ENCODE assay signal across 19 cellular contexts in the genomic region with DNA sequence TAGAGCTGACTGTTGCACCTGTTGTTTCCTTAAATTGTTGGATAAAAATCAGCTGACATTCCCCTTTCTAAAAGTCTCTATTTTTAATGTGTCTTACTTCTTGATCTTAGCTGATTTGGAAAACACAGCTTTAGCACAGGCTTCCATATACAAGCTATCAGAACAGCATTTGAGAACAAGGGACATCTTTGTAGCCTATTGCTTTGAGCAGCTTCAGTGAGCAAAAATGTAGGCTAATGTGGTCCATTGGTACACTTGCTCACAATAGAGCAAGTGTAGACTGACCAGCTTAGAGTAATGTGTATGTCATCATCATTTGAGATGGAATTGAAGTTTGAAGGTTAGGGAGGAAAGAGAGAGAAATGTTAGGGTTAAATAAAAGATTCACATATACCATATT.
"Had no signal": no experiment of that assay in that cellular context is flagged by ENCODE, and none has a peak within 500 bp of the region (broad histone marks: within the 10 kb centered on the region; RNA-seq: fewer than 3 reads in every experiment).

No MANE protein-coding gene starts in this region.

- H3K27ac ChIP-seq: brain microvascular endothelial cell had no signal

- H3K27ac Mint-ChIP-seq: activated CD8-positive, alpha-beta T cell treated with anti-CD3 and anti-CD28 coated beads for 36 hours; activated naive CD4-positive, alpha-beta T cell treated with anti-CD3 and anti-CD28 coated beads for 36 hours; activated naive CD8-positive, alpha-beta T cell; activated T-cell treated with anti-CD3 and anti-CD28 coated beads, Interleukin-2, amount 50 U/mL, for 72 hours; T-helper 1 cell treated with Interleukin-12 subunit alpha and Interleukin-12 subunit beta and Interleukin-4 antibody, amounts not matched to agents 30 μg/mL and 1 μg/mL, for 36 hours had no signal

- ATAC-seq: activated CD4-positive, CD25-positive, alpha-beta regulatory T cell treated with anti-CD3 and anti-CD28 coated beads, Interleukin-2, amount 50 U/mL, for 24 hours; activated CD8-positive, alpha-beta T cell treated with anti-CD3 and anti-CD28 coated beads for 36 hours; activated T-cell treated with anti-CD3 and anti-CD28 coated beads, Interleukin-2, amount 50 U/mL, for 72 hours; K562; PC-3 had no signal

- H3K9me3 Mint-ChIP-seq: activated CD8-positive, alpha-beta T cell treated with anti-CD3 and anti-CD28 coated beads for 36 hours; activated naive CD4-positive, alpha-beta T cell treated with anti-CD3 and anti-CD28 coated beads for 36 hours; activated T-cell treated with anti-CD3 and anti-CD28 coated beads, Interleukin-2, amount 50 U/mL, for 72 hours; T-helper 1 cell treated with Interleukin-12 subunit alpha and Interleukin-12 subunit beta and Interleukin-4 antibody, amounts not matched to agents 30 μg/mL and 1 μg/mL, for 36 hours had no signal

- H3K27me3 Mint-ChIP-seq: activated naive CD8-positive, alpha-beta T cell had no signal

- DNase-seq: activated CD4-positive, alpha-beta T cell treated with anti-CD3 and anti-CD28 coated beads for 4 hours; activated CD8-positive, alpha-beta memory T cell treated with anti-CD3 and anti-CD28 coated beads, Interleukin-2, amount 50 U/mL, for 4 hours; activated CD8-positive, alpha-beta T cell treated with anti-CD3 and anti-CD28 coated beads for 36 hours; activated naive CD4-positive, alpha-beta T cell treated with anti-CD3 and anti-CD28 coated beads for 36 hours; activated T-cell treated with anti-CD3 and anti-CD28 coated beads, Interleukin-2, amount 50 U/mL, for 72 hours; brain microvascular endothelial cell; Karpas-422; MM.1S; NCI-H1105; NCI-H1436; NCI-H1694 treated with DMSO at 0.1 percent for 48 hours; NCI-H2029 treated with DMSO at 0.1 percent for 48 hours; NCI-H510A treated with DMSO at 0.1 percent for 48 hours; PC-3; SHP77 treated with DMSO at 0.1 percent for 48 hours had no signal

- H3K4me3 Mint-ChIP-seq: activated CD8-positive, alpha-beta T cell treated with anti-CD3 and anti-CD28 coated beads for 36 hours; activated naive CD4-positive, alpha-beta T cell treated with anti-CD3 and anti-CD28 coated beads for 36 hours; activated naive CD8-positive, alpha-beta T cell; activated T-cell treated with anti-CD3 and anti-CD28 coated beads, Interleukin-2, amount 50 U/mL, for 72 hours; T-helper 1 cell treated with Interleukin-12 subunit alpha and Interleukin-12 subunit beta and Interleukin-4 antibody, amounts not matched to agents 30 μg/mL and 1 μg/mL, for 36 hours had no signal

- H3K36me3 Mint-ChIP-seq: activated naive CD8-positive, alpha-beta T cell had no signal

- H3K4me3 ChIP-seq: K562 had no signal

- H3K27me3 ChIP-seq: brain microvascular endothelial cell had no signal

- H3K36me3 ChIP-seq: brain microvascular endothelial cell had no signal
